Comparison of ENCODE assay signal across 27 cellular contexts in genomic region chr18:62107881-62108280, GRCh38.
"Had no signal": no experiment of that assay in that cellular context is flagged by ENCODE, and none has a peak within 500 bp of the region (broad histone marks: within the 10 kb centered on the region; RNA-seq: fewer than 3 reads in every experiment).

No MANE protein-coding gene starts in this region.

- H3K79me2 ChIP-seq: parathyroid adenoma had no signal

- H3K4me1 ChIP-seq: esophagus squamous epithelium, neural progenitor cell, parathyroid adenoma, right lobe of liver, testis had no signal

- DNase-seq: dermis blood vessel endothelial cell; effector memory CD8-positive, alpha-beta T cell; erythroblast; esophagus squamous epithelium; foreskin melanocyte; glutamatergic neuron; heart right ventricle; hippocampal formation; islet precursor cell; kidney glomerular epithelial cell; naive thymus-derived CD4-positive, alpha-beta T cell; right lobe of liver; stimulated activated CD4-positive, alpha-beta T cell treated with anti-CD3 and anti-CD28 coated beads, Interleukin-12 subunit alpha, Interleukin-12 subunit beta, amount 100 ng/mL, for 4 hours; stimulated activated CD4-positive, alpha-beta T cell treated with anti-CD3 and anti-CD28 coated beads, Interleukin-2, amount 100 ng/mL, for 24 hours; stimulated activated CD4-positive, alpha-beta T cell treated with anti-CD3 and anti-CD28 coated beads, Interleukin-4, amount 100 ng/mL, for 24 hours; stimulated activated naive CD8-positive, alpha-beta T cell treated with anti-CD3 and anti-CD28 coated beads, Interleukin-15, Interleukin-2, amounts not matched to agents 100 U/mL and 50 U/mL, for 24 hours; substantia nigra; testis; tibial artery had no signal

- H3K4me3 ChIP-seq: coronary artery, esophagus squamous epithelium, heart right ventricle, lung, neural progenitor cell, right lobe of liver, smooth muscle cell, testis, tibial artery had no signal

- H2AFZ ChIP-seq: neural progenitor cell, parathyroid adenoma had no signal

- H3K36me3 ChIP-seq: neural progenitor cell, right lobe of liver had no signal

- H3K27me3 ChIP-seq: esophagus squamous epithelium, heart right ventricle, neural progenitor cell, right lobe of liver, testis, tibial artery had no signal

- FAIRE-seq: endometrium had no signal

- H3K9me3 ChIP-seq: esophagus squamous epithelium, heart right ventricle, right lobe of liver, testis, tibial artery had no signal

- H3K4me2 ChIP-seq: neural progenitor cell, smooth muscle cell had no signal

- H3K9ac ChIP-seq: neural progenitor cell, parathyroid adenoma had no signal

- ATAC-seq: effector memory CD8-positive, alpha-beta T cell; heart right ventricle; left lobe of liver; naive thymus-derived CD4-positive, alpha-beta T cell; right lobe of liver; stimulated activated effector memory CD8-positive, alpha-beta T cell treated with anti-CD3 and anti-CD28 coated beads, Interleukin-12 subunit alpha, Interleukin-12 subunit beta, amount 100 ng/mL, for 72 hours; stimulated activated naive CD8-positive, alpha-beta T cell treated with anti-CD3 and anti-CD28 coated beads, Interleukin-15, Interleukin-2, amounts not matched to agents 100 U/mL and 50 U/mL, for 24 hours had no signal

- H3K27ac ChIP-seq: coronary artery, esophagus squamous epithelium, heart right ventricle, neural progenitor cell, parathyroid adenoma, right lobe of liver, testis, tibial artery had no signal
